8 cellular contexts compared by ENCODE assay signal in genomic region chr22:50184004-50184461, GRCh38. TPM values are rescaled to one million over a fixed set of nuclear protein-coding genes. Genes with fewer than 3 reads are reported as not detected.
DNase-seq lines count a peak whose midpoint lies in the region; ATAC-seq and TF ChIP-seq lines count a peak whose summit lies in the region.

No MANE protein-coding gene starts in this region.

- peak overlapping the region; percentile 75 to 80 for H3K4me3 Mint-ChIP-seq in effector memory CD8-positive, alpha-beta T cell
- H3K4me3 Mint-ChIP-seq in naive B cell: peak overlapping the region in 7 of 8 donors; percentile 7 to 86 (median 79)

- peaks cover 10% of the 10 kb centered on the region for H3K36me3 Mint-ChIP-seq in effector memory CD8-positive, alpha-beta T cell (ENCODE audit: insufficient read depth)
- H3K36me3 Mint-ChIP-seq in naive B cell: no peaks in the 10 kb centered on the region

- H3K27me3 Mint-ChIP-seq in effector memory CD8-positive, alpha-beta T cell: peaks cover 0 to 16% of the 10 kb centered on the region in 2 donors
- H3K27me3 Mint-ChIP-seq in naive B cell: peaks cover 5 to 17% (median 11%) of the 10 kb centered on the region in 3 donors

- H3K4me1 Mint-ChIP-seq in effector memory CD8-positive, alpha-beta T cell (ENCODE audit: low read depth in 2 of 2): peaks cover 17 to 24% of the 10 kb centered on the region in 2 donors
- H3K4me1 Mint-ChIP-seq in naive B cell: peaks cover 26 to 33% (median 30%) of the 10 kb centered on the region in 3 donors

- TF ChIP-seq CTCF in omental fat pad (IDR thresholded peaks at IDR 0.05): no peak

- no peaks in the 10 kb centered on the region for H3K9me3 Mint-ChIP-seq in effector memory CD8-positive, alpha-beta T cell
- H3K9me3 Mint-ChIP-seq in naive B cell: no peaks in the 10 kb centered on the region

- peak; percentile 15 to 22 for DNase-seq in AML-193 (lab: John Stamatoyannopoulos, UW)
- peak; percentile 57 for DNase-seq in M059J (ENCODE audit: low read depth)
- no peak for DNase-seq in effector memory CD8-positive, alpha-beta T cell
- no peak for DNase-seq in naive B cell
- DNase-seq in NCI-H345 treated with DMSO at 0.1 percent for 48 hours (lab: John Stamatoyannopoulos, UW; ENCODE audit: unreplicated experiment): no peak
- DNase-seq in NCI-H2196 (lab: John Stamatoyannopoulos, UW; ENCODE audit: unreplicated experiment): no peak
- no peak for DNase-seq in omental fat pad (ENCODE audit: low spot score)
- no peak for DNase-seq in activated effector memory CD4-positive, alpha-beta T cell treated with anti-CD3 and anti-CD28 coated beads, Interleukin-2, amount 50 U/mL, for 16 hours

- H3K27ac Mint-ChIP-seq in effector memory CD8-positive, alpha-beta T cell: no peak overlapping the region
- H3K27ac Mint-ChIP-seq in naive B cell: peak overlapping the region in 1 of 6 donors; percentile 84

- ATAC-seq in effector memory CD8-positive, alpha-beta T cell (replicated peaks): no peak
- ATAC-seq in naive B cell (ENCODE audit: low read depth in 2 of 2) (no peak), omental fat pad (ENCODE audit: low FRiP score) (no peak)

RNA-seq across cellular contexts. Expression of gene TRABD, which starts 1.7 kb away (rescaled TPM):
- 9.7 and 15.1 TPM in 2 replicates for total RNA-seq in M059J (2014; rRNA removed; shearing (Covaris generic))
- 10 to 100 TPM in 5 of 6 donors, 1 to 10 TPM in 1; 9.4 to 22.6 (median 15.1) TPM for polyA plus RNA-seq in naive B cell (ENCODE audit: low read depth in 6 of 6)
- total RNA-seq in omental fat pad: 10 to 100 TPM; 18.3 to 43.1 (median 28.4) TPM

RNA-seq across cellular contexts. Expression of gene PANX2, which starts 13.5 kb away (rescaled TPM):
- 0.54 and 3.3 TPM in 2 replicates for total RNA-seq in M059J (2014; rRNA removed; shearing (Covaris generic))
- under 1 TPM in 1 of 6 donors, not detected in 5; 0.08 TPM for polyA plus RNA-seq in naive B cell (ENCODE audit: low read depth in 6 of 6)
- 1 to 10 TPM; 1.3 to 1.8 (median 1.6) TPM for total RNA-seq in omental fat pad

RNA-seq across cellular contexts. Expression of gene SELENOO, which starts 16.8 kb away (rescaled TPM):
- 12.0 and 21.4 TPM in 2 replicates for total RNA-seq in M059J (2014; rRNA removed; shearing (Covaris generic))
- polyA plus RNA-seq in naive B cell (ENCODE audit: low read depth in 6 of 6): 1 to 10 TPM; 2.9 to 6.8 (median 5.2) TPM
- total RNA-seq in omental fat pad: 10 to 100 TPM; 21.2 to 38.3 (median 31.9) TPM

Comparison
In these comparisons a context has a peak if more than half of its experiments do, and no peak if none do; other contexts are left out.
1. DNase-seq: peak in AML-193 (2 of 2) and M059J (single experiment); none in effector memory CD8-positive, alpha-beta T cell (0 of 3), naive B cell (single experiment), NCI-H345 treated with DMSO at 0.1 percent for 48 hours (single experiment), NCI-H2196 (single experiment), omental fat pad (single experiment) and activated effector memory CD4-positive, alpha-beta T cell treated with anti-CD3 and anti-CD28 coated beads, Interleukin-2, amount 50 U/mL, for 16 hours (single experiment).